Comparison of ENCODE assay signal across 2 cellular contexts in the genomic region with DNA sequence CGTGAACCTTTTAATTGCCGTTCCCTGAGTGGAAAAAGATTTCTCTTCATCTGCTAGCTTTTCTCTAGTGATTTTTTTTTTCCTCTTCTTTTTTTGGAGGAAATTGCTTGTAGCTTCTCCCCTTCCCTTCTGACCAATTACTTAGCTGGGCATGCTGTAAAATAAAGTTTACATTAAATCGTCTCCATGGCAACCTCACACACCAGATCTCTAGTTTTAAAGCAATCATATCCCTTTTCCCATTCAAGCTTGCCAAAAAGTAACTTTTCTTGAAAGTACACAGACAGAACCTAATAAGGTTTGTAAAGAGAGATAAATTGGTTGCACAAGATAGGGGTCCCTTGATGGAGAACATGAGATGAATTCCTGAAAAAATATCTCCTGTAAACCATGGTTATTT.
TF ChIP-seq lines count a peak whose summit lies in the region.

No MANE protein-coding gene starts in this region.

TF ChIP-seq in A549, 52 proteins besides CTCF, POLR2A, EP300 and RAD21:
- TF ChIP-seq KDM1A (IDR thresholded peaks at IDR 0.05; ENCODE audit: low read depth): no peak
- no peak for TF ChIP-seq HOXB5 (CRISPR knock-in tag; IDR thresholded peaks at IDR 0.05)
- TF ChIP-seq HES2 (IDR thresholded peaks at IDR 0.05): no peak
- TF ChIP-seq CBX2 (IDR thresholded peaks at IDR 0.05; ENCODE audit: borderline replicate concordance, low read depth): no peak
- TF ChIP-seq SREBF2 (IDR thresholded peaks at IDR 0.05): no peak
- TF ChIP-seq SMC3 (IDR thresholded peaks at IDR 0.05): no peak
- no peak for TF ChIP-seq HOXA7 (CRISPR knock-in tag; IDR thresholded peaks at IDR 0.05)
- TF ChIP-seq CEBPB (IDR thresholded peaks at IDR 0.05): no peak
- no peak for TF ChIP-seq ESRRA (IDR thresholded peaks at IDR 0.05; ENCODE audit: borderline replicate concordance, low read length)
- no peak for TF ChIP-seq MYC (IDR thresholded peaks at IDR 0.05; ENCODE audit: borderline replicate concordance, low read length)
- TF ChIP-seq, protein P1, sequence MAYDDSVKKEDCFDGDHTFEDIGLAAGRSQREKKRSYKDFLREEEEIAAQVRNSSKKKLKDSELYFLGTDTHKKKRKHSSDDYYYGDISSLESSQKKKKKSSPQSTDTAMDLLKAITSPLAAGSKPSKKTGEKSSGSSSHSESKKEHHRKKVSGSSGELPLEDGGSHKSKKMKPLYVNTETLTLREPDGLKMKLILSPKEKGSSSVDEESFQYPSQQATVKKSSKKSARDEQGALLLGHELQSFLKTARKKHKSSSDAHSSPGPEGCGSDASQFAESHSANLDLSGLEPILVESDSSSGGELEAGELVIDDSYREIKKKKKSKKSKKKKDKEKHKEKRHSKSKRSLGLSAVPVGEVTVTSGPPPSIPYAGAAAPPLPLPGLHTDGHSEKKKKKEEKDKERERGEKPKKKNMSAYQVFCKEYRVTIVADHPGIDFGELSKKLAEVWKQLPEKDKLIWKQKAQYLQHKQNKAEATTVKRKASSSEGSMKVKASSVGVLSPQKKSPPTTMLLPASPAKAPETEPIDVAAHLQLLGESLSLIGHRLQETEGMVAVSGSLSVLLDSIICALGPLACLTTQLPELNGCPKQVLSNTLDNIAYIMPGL (CRISPR knock-in tag; IDR thresholded peaks at IDR 0.05; ENCODE audit: borderline replicate concordance): no peak
- TF ChIP-seq TP53 (CRISPR knock-in tag; IDR thresholded peaks at IDR 0.05): no peak
- TF ChIP-seq ZSCAN20 (CRISPR knock-in tag; IDR thresholded peaks at IDR 0.05): no peak
- no peak for TF ChIP-seq HDAC2 (IDR thresholded peaks at IDR 0.05)
- no peak for TF ChIP-seq BHLHE40 (IDR thresholded peaks at IDR 0.05; ENCODE audit: low read depth, low read length)
- TF ChIP-seq FOXS1 (CRISPR knock-in tag; IDR thresholded peaks at IDR 0.05): no peak
- TF ChIP-seq BCL3 (IDR thresholded peaks at IDR 0.05): no peak
- no peak for TF ChIP-seq ZFP36 (IDR thresholded peaks at IDR 0.05; ENCODE audit: borderline replicate concordance, partially characterized antibody)
- no peak for TF ChIP-seq CHD4 (IDR thresholded peaks at IDR 0.05; ENCODE audit: borderline replicate concordance)

TF ChIP-seq in SK-N-SH, 30 proteins besides CTCF, POLR2A, EP300 and RAD21:
- no peak for TF ChIP-seq MEF2A (IDR thresholded peaks at IDR 0.05; ENCODE audit: borderline replicate concordance, low read depth)
- no peak for TF ChIP-seq NRF1 (IDR thresholded peaks at IDR 0.05; ENCODE audit: low read depth, low read length)
- TF ChIP-seq, protein P2, sequence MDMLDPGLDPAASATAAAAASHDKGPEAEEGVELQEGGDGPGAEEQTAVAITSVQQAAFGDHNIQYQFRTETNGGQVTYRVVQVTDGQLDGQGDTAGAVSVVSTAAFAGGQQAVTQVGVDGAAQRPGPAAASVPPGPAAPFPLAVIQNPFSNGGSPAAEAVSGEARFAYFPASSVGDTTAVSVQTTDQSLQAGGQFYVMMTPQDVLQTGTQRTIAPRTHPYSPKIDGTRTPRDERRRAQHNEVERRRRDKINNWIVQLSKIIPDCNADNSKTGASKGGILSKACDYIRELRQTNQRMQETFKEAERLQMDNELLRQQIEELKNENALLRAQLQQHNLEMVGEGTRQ (IDR thresholded peaks at IDR 0.05; ENCODE audit: borderline replicate concordance, low read depth, low read length): no peak
- TF ChIP-seq, protein P3, sequence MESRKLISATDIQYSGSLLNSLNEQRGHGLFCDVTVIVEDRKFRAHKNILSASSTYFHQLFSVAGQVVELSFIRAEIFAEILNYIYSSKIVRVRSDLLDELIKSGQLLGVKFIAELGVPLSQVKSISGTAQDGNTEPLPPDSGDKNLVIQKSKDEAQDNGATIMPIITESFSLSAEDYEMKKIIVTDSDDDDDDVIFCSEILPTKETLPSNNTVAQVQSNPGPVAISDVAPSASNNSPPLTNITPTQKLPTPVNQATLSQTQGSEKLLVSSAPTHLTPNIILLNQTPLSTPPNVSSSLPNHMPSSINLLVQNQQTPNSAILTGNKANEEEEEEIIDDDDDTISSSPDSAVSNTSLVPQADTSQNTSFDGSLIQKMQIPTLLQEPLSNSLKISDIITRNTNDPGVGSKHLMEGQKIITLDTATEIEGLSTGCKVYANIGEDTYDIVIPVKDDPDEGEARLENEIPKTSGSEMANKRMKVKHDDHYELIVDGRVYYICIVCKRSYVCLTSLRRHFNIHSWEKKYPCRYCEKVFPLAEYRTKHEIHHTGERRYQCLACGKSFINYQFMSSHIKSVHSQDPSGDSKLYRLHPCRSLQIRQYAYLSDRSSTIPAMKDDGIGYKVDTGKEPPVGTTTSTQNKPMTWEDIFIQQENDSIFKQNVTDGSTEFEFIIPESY (IDR thresholded peaks at IDR 0.05; ENCODE audit: borderline replicate concordance, low read depth): no peak
- TF ChIP-seq, protein P4, sequence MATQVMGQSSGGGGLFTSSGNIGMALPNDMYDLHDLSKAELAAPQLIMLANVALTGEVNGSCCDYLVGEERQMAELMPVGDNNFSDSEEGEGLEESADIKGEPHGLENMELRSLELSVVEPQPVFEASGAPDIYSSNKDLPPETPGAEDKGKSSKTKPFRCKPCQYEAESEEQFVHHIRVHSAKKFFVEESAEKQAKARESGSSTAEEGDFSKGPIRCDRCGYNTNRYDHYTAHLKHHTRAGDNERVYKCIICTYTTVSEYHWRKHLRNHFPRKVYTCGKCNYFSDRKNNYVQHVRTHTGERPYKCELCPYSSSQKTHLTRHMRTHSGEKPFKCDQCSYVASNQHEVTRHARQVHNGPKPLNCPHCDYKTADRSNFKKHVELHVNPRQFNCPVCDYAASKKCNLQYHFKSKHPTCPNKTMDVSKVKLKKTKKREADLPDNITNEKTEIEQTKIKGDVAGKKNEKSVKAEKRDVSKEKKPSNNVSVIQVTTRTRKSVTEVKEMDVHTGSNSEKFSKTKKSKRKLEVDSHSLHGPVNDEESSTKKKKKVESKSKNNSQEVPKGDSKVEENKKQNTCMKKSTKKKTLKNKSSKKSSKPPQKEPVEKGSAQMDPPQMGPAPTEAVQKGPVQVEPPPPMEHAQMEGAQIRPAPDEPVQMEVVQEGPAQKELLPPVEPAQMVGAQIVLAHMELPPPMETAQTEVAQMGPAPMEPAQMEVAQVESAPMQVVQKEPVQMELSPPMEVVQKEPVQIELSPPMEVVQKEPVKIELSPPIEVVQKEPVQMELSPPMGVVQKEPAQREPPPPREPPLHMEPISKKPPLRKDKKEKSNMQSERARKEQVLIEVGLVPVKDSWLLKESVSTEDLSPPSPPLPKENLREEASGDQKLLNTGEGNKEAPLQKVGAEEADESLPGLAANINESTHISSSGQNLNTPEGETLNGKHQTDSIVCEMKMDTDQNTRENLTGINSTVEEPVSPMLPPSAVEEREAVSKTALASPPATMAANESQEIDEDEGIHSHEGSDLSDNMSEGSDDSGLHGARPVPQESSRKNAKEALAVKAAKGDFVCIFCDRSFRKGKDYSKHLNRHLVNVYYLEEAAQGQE (IDR thresholded peaks at IDR 0.05; ENCODE audit: low read depth, low read length): no peak
- no peak for TF ChIP-seq TEAD4 (IDR thresholded peaks at IDR 0.05; ENCODE audit: borderline replicate concordance, insufficient read depth)
- no peak for TF ChIP-seq CHD2 (IDR thresholded peaks at IDR 0.05; ENCODE audit: low read length, partially characterized antibody)
- no peak for TF ChIP-seq FOSL2 (IDR thresholded peaks at IDR 0.05; ENCODE audit: borderline replicate concordance, low read depth)
- TF ChIP-seq TCF12 (IDR thresholded peaks at IDR 0.05): no peak
- no peak for TF ChIP-seq FOXM1 (IDR thresholded peaks at IDR 0.05; ENCODE audit: low read depth)
- no peak for TF ChIP-seq SMC3 (IDR thresholded peaks at IDR 0.05; ENCODE audit: low read depth, low read length)
TF ChIP-seq in SK-N-SH: peak in this region for 0.
